In the genomic region with DNA sequence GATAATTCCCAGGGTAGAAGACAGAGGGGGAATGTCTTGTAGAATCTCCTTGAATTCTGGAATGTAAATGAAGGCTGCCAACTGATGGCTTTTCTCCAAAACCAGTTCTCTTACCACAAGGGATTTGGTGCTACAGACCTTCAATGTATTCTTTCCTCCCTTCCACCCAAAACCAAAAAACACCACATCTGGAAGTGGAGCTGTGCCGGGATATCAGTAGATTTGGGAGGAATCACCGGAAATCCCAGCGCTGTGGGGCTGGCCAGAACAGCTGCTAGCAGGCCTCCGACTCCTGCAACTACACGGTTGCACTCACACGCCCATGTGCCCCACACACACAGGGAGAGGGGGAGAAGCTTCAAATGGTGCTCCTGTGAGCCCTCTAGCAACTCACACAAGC, we compare ENCODE assay signal across 23 cellular contexts. TPM values are rescaled to one million over a fixed set of nuclear protein-coding genes. Genes with fewer than 3 reads are reported as not detected.
A peak's percentile ranks its signal among the peaks of the same experiment; 100 is the strongest.
DNase-seq lines count a peak whose midpoint lies in the region; ATAC-seq and TF ChIP-seq lines count a peak whose summit lies in the region.
"Had no signal": no experiment of that assay in that cellular context is flagged by ENCODE, and none has a peak within 500 bp of the region (broad histone marks: within the 10 kb centered on the region; RNA-seq: fewer than 3 reads in every experiment).

No MANE protein-coding gene starts in this region.

- no peak overlapping the region for H3K4me3 Mint-ChIP-seq in T-cell
- H3K4me3 Mint-ChIP-seq: T-helper 17 cell, WTC11 had no signal

- H3K4me3 ChIP-seq in fibroblast of the aortic adventitia (ENCODE audit: low read depth, low read length): no peak overlapping the region
- H3K4me3 ChIP-seq: GM12878 had no signal

- H3K27ac Mint-ChIP-seq in T-cell: no peak overlapping the region
- H3K27ac Mint-ChIP-seq: T-helper 17 cell, WTC11 had no signal

- H3K27me3 Mint-ChIP-seq in T-cell: no peaks in the 10 kb centered on the region

- DNase-seq in AG20443 (ENCODE audit: low spot score) (peak; percentile 25), astrocyte of the hippocampus (ENCODE audit: low read depth, low spot score) (peak; percentile 36), fibroblast of the aortic adventitia (ENCODE audit: low read depth) (peak; percentile 78), omental fat pad (ENCODE audit: low spot score) (no peak), T-helper 2 cell (no peak), NCI-H187 treated with DMSO at 0.1 percent for 48 hours (lab: John Stamatoyannopoulos, UW) (no peak), T-cell (no peak)
- DNase-seq: activated CD4-positive, alpha-beta T cell treated with anti-CD3 and anti-CD28 coated beads, Interleukin-2, amount 50 U/mL, for 48 hours; activated gamma-delta T cell treated with Interleukin-2 at 50 U/mL for 16 hours; amniotic stem cell; cerebellar nuclear complex; effector CD4-positive, alpha-beta T cell; foreskin melanocyte; HCEC 1CT; NCI-H2081 treated with DMSO at 0.1 percent for 48 hours; NCI-H510A; retina; SHP77 treated with DMSO at 0.1 percent for 48 hours; stimulated activated CD4-positive, alpha-beta T cell treated with anti-CD3 and anti-CD28 coated beads, Interleukin-15, amount 100 ng/mL, for 24 hours; T-helper 17 cell had no signal

- CTCF ChIA-PET in T-cell (lab: Charles Lee): no interaction called here

- POLR2A ChIA-PET in T-cell (lab: Charles Lee): no interaction called here

- peak; percentile 42 for ATAC-seq in omental fat pad (ENCODE audit: low FRiP score)
- ATAC-seq in HG03378 (IDR thresholded peaks at IDR 0.05; ENCODE audit: unreplicated experiment): no peak
- ATAC-seq in T-cell (replicated peaks in 1 of 4): no peak
- ATAC-seq: GM12878, T-helper 17 cell had no signal

- H3K36me3 Mint-ChIP-seq in T-cell: no peaks in the 10 kb centered on the region

- no peaks in the 10 kb centered on the region for H3K4me1 Mint-ChIP-seq in T-cell

- peaks cover 0 to 3% (median 0%) of the 10 kb centered on the region in 3 donors for H3K9me3 Mint-ChIP-seq in T-cell

- TF ChIP-seq CTCF in fibroblast of the aortic adventitia (IDR thresholded peaks at IDR 0.05; ENCODE audit: insufficient read depth, low read length) (no peak), omental fat pad (IDR thresholded peaks at IDR 0.05) (no peak)

RNA-seq across cellular contexts. Expression of a gene that starts 45.7 kb away (rescaled TPM):
- 639 and 1,869 TPM in 2 replicates for total RNA-seq in fibroblast of the aortic adventitia (ENCODE audit: low replicate concordance)
- total RNA-seq in omental fat pad: 1,000 to 10,000 TPM; 1,177 to 1,447 (median 1,367) TPM
- 1,000 to 10,000 TPM; 1,802 to 2,371 (median 2,279) TPM for total RNA-seq in T-cell

Comparison
In these comparisons a context has a peak if more than half of its experiments do, and no peak if none do; other contexts are left out.
1. DNase-seq: peak in AG20443 (single experiment), astrocyte of the hippocampus (single experiment) and fibroblast of the aortic adventitia (single experiment); none in omental fat pad (single experiment), T-helper 2 cell (0 of 5), NCI-H187 treated with DMSO at 0.1 percent for 48 hours (single experiment) and T-cell (0 of 34).